ENCODE assay signal across 17 cellular contexts in genomic region chr10:58065529-58065815, GRCh38.
"Had no signal": no experiment of that assay in that cellular context is flagged by ENCODE, and none has a peak within 500 bp of the region (broad histone marks: within the 10 kb centered on the region; RNA-seq: fewer than 3 reads in every experiment).

No MANE protein-coding gene starts in this region.

- H3K36me3 ChIP-seq: breast epithelium, stomach, upper lobe of left lung had no signal

- H3K4me1 ChIP-seq: breast epithelium, testis, upper lobe of left lung had no signal

- H3K27ac Mint-ChIP-seq: activated CD4-positive, alpha-beta T cell treated with anti-CD3 and anti-CD28 coated beads, Interleukin-2, amount 10 ng/mL, durations not matched to agents 7 days and 5 days; activated CD8-positive, alpha-beta T cell treated with anti-CD3 and anti-CD28 coated beads, Interleukin-2, amount 10 ng/mL, durations not matched to agents 7 days and 5 days had no signal

- H3K27ac ChIP-seq: breast epithelium, stomach, testis, upper lobe of left lung had no signal

- H3K27me3 ChIP-seq: breast epithelium, stomach, testis, upper lobe of left lung had no signal

- H3K9me3 ChIP-seq: breast epithelium, stomach, testis, upper lobe of left lung had no signal

- H3K4me3 Mint-ChIP-seq: activated CD4-positive, alpha-beta T cell treated with anti-CD3 and anti-CD28 coated beads, Interleukin-2, amount 10 ng/mL, durations not matched to agents 7 days and 5 days; activated CD8-positive, alpha-beta T cell treated with anti-CD3 and anti-CD28 coated beads, Interleukin-2, amount 10 ng/mL, durations not matched to agents 7 days and 5 days; activated T-cell treated with anti-CD3 and anti-CD28 coated beads, Interleukin-2, amount 50 U/mL, for 4 hours; nephron progenitor cell had no signal

- H3K4me3 ChIP-seq: breast epithelium, lung, stomach, testis, upper lobe of left lung had no signal

- FAIRE-seq: kidney had no signal

- H3K4me1 Mint-ChIP-seq: activated CD4-positive, alpha-beta T cell treated with anti-CD3 and anti-CD28 coated beads, Interleukin-2, amount 10 ng/mL, durations not matched to agents 7 days and 5 days had no signal

- DNase-seq: activated CD4-positive, alpha-beta T cell treated with anti-CD3 and anti-CD28 coated beads, Interleukin-2, amount 10 ng/mL, durations not matched to agents 7 days and 5 days; activated naive CD4-positive, alpha-beta T cell treated with anti-CD3 and anti-CD28 coated beads, Interleukin-2, amount 50 U/mL, for 16 hours; activated T-cell treated with anti-CD3 and anti-CD28 coated beads, Interleukin-2, amount 50 U/mL, for 4 hours; aorta; cortex of kidney; kidney; right cardiac atrium; stimulated activated CD4-positive, alpha-beta T cell treated with anti-CD3 and anti-CD28 coated beads, Interleukin-2, amount 100 ng/mL, for 48 hours; stomach; T-helper 9 cell; upper lobe of left lung had no signal

- H3K9me3 Mint-ChIP-seq: activated CD4-positive, alpha-beta T cell treated with anti-CD3 and anti-CD28 coated beads, Interleukin-2, amount 10 ng/mL, durations not matched to agents 7 days and 5 days; activated T-cell treated with anti-CD3 and anti-CD28 coated beads, Interleukin-2, amount 50 U/mL, for 4 hours; nephron progenitor cell had no signal

- ATAC-seq: activated CD4-positive, CD25-positive, alpha-beta regulatory T cell treated with anti-CD3 and anti-CD28 coated beads, Interleukin-2, amount 50 U/mL, for 24 hours; activated CD8-positive, alpha-beta T cell treated with anti-CD3 and anti-CD28 coated beads, Interleukin-2, amount 10 ng/mL, durations not matched to agents 7 days and 5 days; activated T-cell treated with anti-CD3 and anti-CD28 coated beads, Interleukin-2, amount 50 U/mL, for 4 hours; right cardiac atrium had no signal
